12 cellular contexts compared by ENCODE assay signal in the genomic region with DNA sequence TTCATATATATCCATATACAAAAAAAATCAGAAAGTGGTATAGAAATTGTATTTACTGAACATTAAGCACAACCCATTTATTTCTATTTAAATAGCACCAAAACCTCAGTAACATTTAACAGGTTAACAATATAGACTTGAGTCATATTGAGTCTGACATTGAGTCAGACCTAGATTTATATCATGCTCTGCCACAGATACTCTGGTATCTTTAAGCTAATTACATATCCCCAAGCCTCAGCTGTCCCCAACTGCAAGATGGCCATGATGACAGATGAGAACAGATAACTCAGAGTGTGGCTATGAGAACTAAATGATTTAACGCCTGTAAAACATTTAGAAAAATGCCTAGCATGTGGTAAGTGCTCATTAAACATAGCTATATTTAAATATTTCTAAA. TPM values are rescaled to one million over a fixed set of nuclear protein-coding genes. Genes with fewer than 3 reads are reported as not detected.
DNase-seq lines count a peak whose midpoint lies in the region; ATAC-seq and TF ChIP-seq lines count a peak whose summit lies in the region.
"Had no signal": no experiment of that assay in that cellular context is flagged by ENCODE, and none has a peak within 500 bp of the region (broad histone marks: within the 10 kb centered on the region; RNA-seq: fewer than 3 reads in every experiment).

No MANE protein-coding gene starts in this region.

- no peak overlapping the region for H3K4me3 Mint-ChIP-seq in activated naive CD8-positive, alpha-beta T cell
- H3K4me3 Mint-ChIP-seq in activated naive CD8-positive, alpha-beta T cell treated with anti-CD3 and anti-CD28 coated beads for 36 hours: no peak overlapping the region
- no peak overlapping the region for H3K4me3 Mint-ChIP-seq in stimulated activated naive B cell treated with anti-CD40 and anti-IgM and Interleukin-4, amounts not matched to agents 10 μg/mL and 1 μg/mL and 100 μg/mL, for 72 hours

- no peak overlapping the region for H3K27ac ChIP-seq in sigmoid colon
- H3K27ac ChIP-seq: BLaER1 treated with 17β-estradiol and CSF1 and Interleukin-3, amounts not matched to agents 10 nM and 100 nM; parathyroid adenoma; Peyer's patch had no signal

- H3K9me3 Mint-ChIP-seq in activated naive CD8-positive, alpha-beta T cell (ENCODE audit: low read depth): no peaks in the 10 kb centered on the region
- no peaks in the 10 kb centered on the region for H3K9me3 Mint-ChIP-seq in activated naive CD8-positive, alpha-beta T cell treated with anti-CD3 and anti-CD28 coated beads for 36 hours
- no peaks in the 10 kb centered on the region for H3K9me3 Mint-ChIP-seq in stimulated activated naive B cell treated with anti-CD40 and anti-IgM and Interleukin-4, amounts not matched to agents 10 μg/mL and 1 μg/mL and 100 μg/mL, for 72 hours

- H3K4me3 ChIP-seq in sigmoid colon: no peak overlapping the region
- H3K4me3 ChIP-seq: BLaER1 treated with 17β-estradiol and CSF1 and Interleukin-3, amounts not matched to agents 10 nM and 100 nM; Peyer's patch had no signal

- no peak for TF ChIP-seq CTCF in sigmoid colon (IDR thresholded peaks at IDR 0.05)

- no peaks in the 10 kb centered on the region for H3K36me3 ChIP-seq in sigmoid colon
- H3K36me3 ChIP-seq: BLaER1 treated with 17β-estradiol and CSF1 and Interleukin-3, amounts not matched to agents 10 nM and 100 nM; Peyer's patch had no signal

- H3K4me1 Mint-ChIP-seq in activated naive CD8-positive, alpha-beta T cell (ENCODE audit: low read depth): peaks cover 34% of the 10 kb centered on the region
- H3K4me1 Mint-ChIP-seq in activated naive CD8-positive, alpha-beta T cell treated with anti-CD3 and anti-CD28 coated beads for 36 hours: peaks cover 28% of the 10 kb centered on the region
- peaks cover 12 to 17% of the 10 kb centered on the region in 2 donors for H3K4me1 Mint-ChIP-seq in stimulated activated naive B cell treated with anti-CD40 and anti-IgM and Interleukin-4, amounts not matched to agents 10 μg/mL and 1 μg/mL and 100 μg/mL, for 72 hours

- no peaks in the 10 kb centered on the region for H3K4me1 ChIP-seq in sigmoid colon
- H3K4me1 ChIP-seq: parathyroid adenoma, Peyer's patch had no signal

- no peaks in the 10 kb centered on the region for H3K27me3 ChIP-seq in sigmoid colon
- H3K27me3 ChIP-seq: BLaER1 treated with 17β-estradiol and CSF1 and Interleukin-3, amounts not matched to agents 10 nM and 100 nM; Peyer's patch had no signal

- no peak for TF ChIP-seq POLR2A in sigmoid colon (IDR thresholded peaks at IDR 0.05)

- no peak for TF ChIP-seq EP300 in sigmoid colon (IDR thresholded peaks at IDR 0.05)

- H3K36me3 Mint-ChIP-seq in activated naive CD8-positive, alpha-beta T cell: peaks cover 5% of the 10 kb centered on the region
- peaks cover 4% of the 10 kb centered on the region for H3K36me3 Mint-ChIP-seq in activated naive CD8-positive, alpha-beta T cell treated with anti-CD3 and anti-CD28 coated beads for 36 hours
- H3K36me3 Mint-ChIP-seq in stimulated activated naive B cell treated with anti-CD40 and anti-IgM and Interleukin-4, amounts not matched to agents 10 μg/mL and 1 μg/mL and 100 μg/mL, for 72 hours: peaks cover 3 to 8% of the 10 kb centered on the region in 2 donors

- 65 to 66% methylated on average over 1 of the region's 1 CpG for WGBS in sigmoid colon, 2 donors

- intact Hi-C loops in sigmoid colon (cut with DNase I): no loop called here

- peak overlapping the region; percentile 74 for H3K27ac Mint-ChIP-seq in activated naive CD8-positive, alpha-beta T cell
- no peak overlapping the region for H3K27ac Mint-ChIP-seq in activated naive CD8-positive, alpha-beta T cell treated with anti-CD3 and anti-CD28 coated beads for 36 hours
- H3K27ac Mint-ChIP-seq in stimulated activated naive B cell treated with anti-CD40 and anti-IgM and Interleukin-4, amounts not matched to agents 10 μg/mL and 1 μg/mL and 100 μg/mL, for 72 hours: no peak overlapping the region

- H3K9me3 ChIP-seq in sigmoid colon: no peaks in the 10 kb centered on the region
- H3K9me3 ChIP-seq: Peyer's patch had no signal

- no peaks in the 10 kb centered on the region for H3K27me3 Mint-ChIP-seq in activated naive CD8-positive, alpha-beta T cell
- no peaks in the 10 kb centered on the region for H3K27me3 Mint-ChIP-seq in activated naive CD8-positive, alpha-beta T cell treated with anti-CD3 and anti-CD28 coated beads for 36 hours
- H3K27me3 Mint-ChIP-seq in stimulated activated naive B cell treated with anti-CD40 and anti-IgM and Interleukin-4, amounts not matched to agents 10 μg/mL and 1 μg/mL and 100 μg/mL, for 72 hours: no peaks in the 10 kb centered on the region

- DNase-seq in activated naive CD8-positive, alpha-beta T cell treated with anti-CD3 and anti-CD28 coated beads for 36 hours: no peak
- DNase-seq in stimulated activated naive B cell treated with anti-CD40 and anti-IgM and Interleukin-4, amounts not matched to agents 10 μg/mL and 1 μg/mL and 100 μg/mL, for 72 hours: no peak
- no peak for DNase-seq in activated gamma-delta T cell treated with Interleukin-2 at 50 U/mL for 16 hours
- no peak for DNase-seq in sigmoid colon
- DNase-seq in hypothalamus (lab: John Stamatoyannopoulos, UW): no peak
- DNase-seq: Kasumi-1 had no signal

- ATAC-seq in GM21737 (IDR thresholded peaks at IDR 0.05; ENCODE audit: unreplicated experiment) (peak; percentile 31), HG03520 (IDR thresholded peaks at IDR 0.05; ENCODE audit: unreplicated experiment) (peak; percentile 69)
- peak; percentile 78 to 88 for ATAC-seq in stimulated activated naive B cell treated with anti-CD40 and anti-IgM and Interleukin-4, amounts not matched to agents 10 μg/mL and 1 μg/mL and 100 μg/mL, for 72 hours (replicated peaks)

RNA-seq across cellular contexts. Expression of gene IFNG, which starts 40.3 kb away (rescaled TPM):
- 10 to 100 TPM; 39.0 to 39.7 TPM for total RNA-seq in activated naive CD8-positive, alpha-beta T cell treated with anti-CD3 and anti-CD28 coated beads for 36 hours
- not detected for total RNA-seq in sigmoid colon
- polyA plus RNA-seq in sigmoid colon: 1 to 10 TPM in 1 of 3 donors, not detected in 2; 1.2 TPM
- total RNA-seq: Peyer's patch had no signal

Comparison
In these comparisons a context has a peak if more than half of its experiments do, and no peak if none do; other contexts are left out.
1. ATAC-seq: peak in every context shown above with its lines; median percentile 83 in stimulated activated naive B cell treated with anti-CD40 and anti-IgM and Interleukin-4, amounts not matched to agents 10 μg/mL and 1 μg/mL and 100 μg/mL, for 72 hours; 69 in HG03520; 31 in GM21737.
2. RNA of gene IFNG, which starts 40.3 kb away (total RNA-seq): 39.0 to 39.7 TPM in activated naive CD8-positive, alpha-beta T cell treated with anti-CD3 and anti-CD28 coated beads for 36 hours; not detected in sigmoid colon; every median in the first group is over 10 times any median in the second.